Comparison of ENCODE assay signal across 9 cellular contexts in genomic region chr2:160278101-160278888, GRCh38.
A peak's percentile ranks its signal among the peaks of the same experiment; 100 is the strongest.
DNase-seq lines count a peak whose midpoint lies in the region; ATAC-seq and TF ChIP-seq lines count a peak whose summit lies in the region.
"Had no signal": no experiment of that assay in that cellular context is flagged by ENCODE, and none has a peak within 500 bp of the region (broad histone marks: within the 10 kb centered on the region; RNA-seq: fewer than 3 reads in every experiment).

No MANE protein-coding gene starts in this region.

- H3K27ac Mint-ChIP-seq in CD4-positive, CD25-positive, alpha-beta regulatory T cell = peak overlapping the region in 2 of 3 donors; percentile 18 to 74

- peaks cover 56% of the 10 kb centered on the region for H3K36me3 ChIP-seq in CD4-positive, CD25-positive, alpha-beta regulatory T cell (ENCODE audit: control insufficient read depth, insufficient read depth, low read length)
- H3K36me3 ChIP-seq in gastroesophageal sphincter (peaks cover 0 to 86% of the 10 kb centered on the region in 2 donors), suprapubic skin (peaks cover 54% of the 10 kb centered on the region)
- peaks cover 41% of the 10 kb centered on the region for H3K36me3 ChIP-seq in effector memory CD4-positive, alpha-beta T cell (ENCODE audit: control insufficient read depth, insufficient read depth, low read length)

- H3K4me3 Mint-ChIP-seq in CD4-positive, CD25-positive, alpha-beta regulatory T cell = no peak overlapping the region

- no peaks in the 10 kb centered on the region for H3K27me3 Mint-ChIP-seq in CD4-positive, CD25-positive, alpha-beta regulatory T cell

- no peaks in the 10 kb centered on the region for H3K27me3 ChIP-seq in CD4-positive, CD25-positive, alpha-beta regulatory T cell (ENCODE audit: control insufficient read depth, insufficient read depth, low read length)
- H3K27me3 ChIP-seq in gastroesophageal sphincter (no peaks in the 10 kb centered on the region), suprapubic skin (no peaks in the 10 kb centered on the region)
- H3K27me3 ChIP-seq in effector memory CD4-positive, alpha-beta T cell (replicated peaks; ENCODE audit: control insufficient read depth, insufficient read depth, low read length, poor library complexity, severe bottlenecking) = no peaks in the 10 kb centered on the region

- TF ChIP-seq CTCF in gastroesophageal sphincter (IDR thresholded peaks at IDR 0.05) (no peak), suprapubic skin (IDR thresholded peaks at IDR 0.05) (no peak)

- WGBS in gastroesophageal sphincter (ENCODE audit: low coverage in 1 of 2), 2 donors = 75% methylated on average over 7 to 9 of the region's 9 CpGs
- 76% methylated on average over 9 of the region's 9 CpGs for WGBS in suprapubic skin

- DNase-seq in CD4-positive, CD25-positive, alpha-beta regulatory T cell = no peak
- DNase-seq in NCI-H1105 (lab: John Stamatoyannopoulos, UW) = no peak
- DNase-seq in stimulated activated CD4-positive, alpha-beta T cell treated with anti-CD3 and anti-CD28 coated beads, Interleukin-4, amount 100 ng/mL, for 4 hours = no peak
- DNase-seq in suprapubic skin (ENCODE audit: low spot score in 2 of 2) = no peak
- no peak for DNase-seq in effector memory CD4-positive, alpha-beta T cell
- DNase-seq: stimulated activated CD4-positive, alpha-beta T cell treated with anti-CD3 and anti-CD28 coated beads, Interleukin-2, amount 100 ng/mL, for 48 hours had no signal

- H3K9me3 ChIP-seq in CD4-positive, CD25-positive, alpha-beta regulatory T cell (ENCODE audit: control insufficient read depth in 2 of 2, low read length in 2 of 2) = no peaks in the 10 kb centered on the region
- no peaks in the 10 kb centered on the region for H3K9me3 ChIP-seq in gastroesophageal sphincter
- no peaks in the 10 kb centered on the region for H3K9me3 ChIP-seq in suprapubic skin
- H3K9me3 ChIP-seq in effector memory CD4-positive, alpha-beta T cell (ENCODE audit: control insufficient read depth, low read length) = no peaks in the 10 kb centered on the region

- no peaks in the 10 kb centered on the region for H3K4me1 ChIP-seq in CD4-positive, CD25-positive, alpha-beta regulatory T cell (ENCODE audit: control insufficient read depth, insufficient read depth, low read length, poor library complexity, severe bottlenecking)
- H3K4me1 ChIP-seq in gastroesophageal sphincter (peaks cover 3 to 22% (median 5%) of the 10 kb centered on the region in 3 donors), suprapubic skin (peaks cover 16% of the 10 kb centered on the region)
- H3K4me1 ChIP-seq in effector memory CD4-positive, alpha-beta T cell (ENCODE audit: control insufficient read depth, insufficient read depth, low read length, poor library complexity, severe bottlenecking) = peaks cover 4% of the 10 kb centered on the region

- H3K27ac ChIP-seq in CD4-positive, CD25-positive, alpha-beta regulatory T cell (ENCODE audit: insufficient read depth, low read length, poor library complexity, severe bottlenecking) = no peak overlapping the region
- peak overlapping the region in 3 of 4 donors; percentile 6 to 52 (median 42) for H3K27ac ChIP-seq in gastroesophageal sphincter
- no peak overlapping the region for H3K27ac ChIP-seq in suprapubic skin
- H3K27ac ChIP-seq in effector memory CD4-positive, alpha-beta T cell (ENCODE audit: insufficient read depth, low read length, poor library complexity, severe bottlenecking) = no peak overlapping the region

- H3K4me1 Mint-ChIP-seq in CD4-positive, CD25-positive, alpha-beta regulatory T cell = peaks cover 7 to 11% (median 9%) of the 10 kb centered on the region in 4 donors

- TF ChIP-seq EP300 in gastroesophageal sphincter (IDR thresholded peaks at IDR 0.05) (no peak), suprapubic skin (IDR thresholded peaks at IDR 0.05) (no peak)

- ATAC-seq in CD4-positive, CD25-positive, alpha-beta regulatory T cell (ENCODE audit: low read depth in 2 of 2) = peak in 1 of 2 donors; percentile 57
- ATAC-seq in GM19351 (IDR thresholded peaks at IDR 0.05; ENCODE audit: unreplicated experiment) (peak; percentile 96), HG03354 (IDR thresholded peaks at IDR 0.05; ENCODE audit: poor library complexity, severe bottlenecking, unreplicated experiment) (peak; percentile 80), gastroesophageal sphincter (peak; percentile 65)

- no peak for TF ChIP-seq POLR2A in gastroesophageal sphincter (IDR thresholded peaks at IDR 0.05)
- no peak for TF ChIP-seq POLR2A in suprapubic skin (IDR thresholded peaks at IDR 0.05)

- H3K36me3 Mint-ChIP-seq in CD4-positive, CD25-positive, alpha-beta regulatory T cell = peaks cover 57% of the 10 kb centered on the region

- no peak overlapping the region for H3K4me3 ChIP-seq in CD4-positive, CD25-positive, alpha-beta regulatory T cell (ENCODE audit: low read depth, low read length)
- H3K4me3 ChIP-seq in gastroesophageal sphincter = no peak overlapping the region
- no peak overlapping the region for H3K4me3 ChIP-seq in suprapubic skin
- H3K4me3 ChIP-seq in effector memory CD4-positive, alpha-beta T cell (ENCODE audit: insufficient read depth, low read depth, low read length, poor library complexity, severe bottlenecking) = no peak overlapping the region

- H3K9me3 Mint-ChIP-seq in CD4-positive, CD25-positive, alpha-beta regulatory T cell = no peaks in the 10 kb centered on the region

Comparison
In these comparisons a context has a peak if more than half of its experiments do, and no peak if none do; other contexts are left out.
1. H3K27ac ChIP-seq: peak in gastroesophageal sphincter (3 of 4); none in CD4-positive, CD25-positive, alpha-beta regulatory T cell (single experiment), suprapubic skin (single experiment) and effector memory CD4-positive, alpha-beta T cell (single experiment).